In the genomic region with DNA sequence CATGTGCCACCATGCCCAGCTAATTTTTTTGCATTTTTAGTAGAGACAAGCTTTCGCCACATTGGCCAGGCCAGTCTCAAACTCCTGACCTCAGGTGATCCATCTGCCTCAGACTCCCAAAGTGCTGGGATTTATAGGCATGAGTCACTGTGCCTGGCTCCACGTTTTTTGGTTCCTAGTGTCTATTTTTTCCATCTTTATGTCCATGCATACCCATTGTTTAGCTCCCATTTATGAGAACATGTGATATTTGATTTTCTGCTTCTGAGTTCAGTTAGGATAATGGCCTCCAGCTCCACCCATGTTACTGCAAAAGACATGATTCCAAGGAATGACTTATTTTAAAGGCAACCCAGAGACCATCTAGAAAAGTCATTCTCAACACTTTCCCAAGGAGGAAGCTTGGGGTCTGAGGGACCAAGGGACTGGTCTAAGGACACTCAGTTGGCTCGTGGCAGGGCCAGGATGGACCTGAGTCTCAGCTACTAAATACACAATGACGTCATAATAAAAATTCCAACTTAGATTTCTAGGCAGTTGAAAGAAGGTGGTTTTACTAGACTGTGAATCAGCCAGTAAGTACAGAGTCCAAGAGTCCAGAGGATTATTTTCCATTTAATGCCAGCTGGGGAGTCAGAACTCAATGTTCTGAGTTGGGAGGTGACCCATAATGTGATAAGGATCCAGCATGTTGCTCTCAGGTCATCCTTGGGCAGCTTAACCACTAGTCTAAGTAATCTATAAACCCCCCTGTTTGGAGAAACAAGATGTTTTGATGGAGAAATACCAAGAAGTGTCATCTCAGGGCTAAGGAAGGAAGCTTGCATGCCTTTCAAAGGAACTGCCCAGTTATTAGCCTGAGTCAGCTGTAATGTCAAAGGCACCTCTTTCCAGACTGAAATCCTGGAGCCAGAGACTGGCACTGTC, we compare ENCODE assay signal across 16 cellular contexts. TPM values are rescaled to one million over a fixed set of nuclear protein-coding genes. Genes with fewer than 3 reads are reported as not detected.
DNase-seq lines count a peak whose midpoint lies in the region; TF ChIP-seq lines count a peak whose summit lies in the region.
"Had no signal": no experiment of that assay in that cellular context is flagged by ENCODE, and none has a peak within 500 bp of the region (broad histone marks: within the 10 kb centered on the region; RNA-seq: fewer than 3 reads in every experiment).

No MANE protein-coding gene starts in this region.

- H3K27me3 ChIP-seq in neutrophil, result no peaks in the 10 kb centered on the region
- H3K27me3 ChIP-seq in esophagus muscularis mucosa, result no peaks in the 10 kb centered on the region

- no peak for TF ChIP-seq CTCF in AG10803 (conservative IDR thresholded peaks at IDR 0.05; ENCODE audit: low read length)
- no peak for TF ChIP-seq CTCF in choroid plexus epithelial cell (conservative IDR thresholded peaks at IDR 0.05; ENCODE audit: low read depth, low read length)
- TF ChIP-seq CTCF in neutrophil (IDR thresholded peaks at IDR 0.05), result no peak
- no peak for TF ChIP-seq CTCF in esophagus muscularis mucosa (IDR thresholded peaks at IDR 0.05)

- intact Hi-C loops in esophagus muscularis mucosa (cut with DNase I), result no loop called here

- peak; percentile 65 for DNase-seq in AG10803 (ENCODE audit: low read depth)
- DNase-seq in M059J (ENCODE audit: low read depth), result peak; percentile 94
- DNase-seq in choroid plexus epithelial cell (ENCODE audit: low read depth), result peak; percentile 31
- no peak for DNase-seq in esophagus muscularis mucosa (ENCODE audit: extremely low spot score)
- DNase-seq in NCI-H128 (lab: John Stamatoyannopoulos, UW; ENCODE audit: unreplicated experiment), result no peak
- DNase-seq in stimulated activated CD4-positive, alpha-beta T cell treated with anti-CD3 and anti-CD28 coated beads, Interleukin-12 subunit alpha, Interleukin-12 subunit beta, amount 100 ng/mL, for 4 hours, result no peak
- DNase-seq in SIG-M5 treated with dmso at 0.1 percent for 504 hours (lab: John Stamatoyannopoulos, UW; ENCODE audit: unreplicated experiment), result no peak
- DNase-seq: activated CD8-positive, alpha-beta memory T cell treated with anti-CD3 and anti-CD28 coated beads, Interleukin-2, amount 10 ng/mL, durations not matched to agents 7 days and 5 days; amniotic stem cell; CD8-positive, alpha-beta memory T cell; erythroblast; NCI-H1436; stimulated activated CD4-positive, alpha-beta T cell treated with anti-CD3 and anti-CD28 coated beads, Interleukin-2, amount 100 ng/mL, for 48 hours; stimulated activated naive CD8-positive, alpha-beta T cell treated with anti-CD3 and anti-CD28 coated beads, Interleukin-15, Interleukin-2, amounts not matched to agents 100 U/mL and 50 U/mL, for 24 hours had no signal

- no peaks in the 10 kb centered on the region for H3K36me3 ChIP-seq in neutrophil
- no peaks in the 10 kb centered on the region for H3K36me3 ChIP-seq in esophagus muscularis mucosa

- H3K9me3 ChIP-seq in neutrophil, result no peaks in the 10 kb centered on the region
- no peaks in the 10 kb centered on the region for H3K9me3 ChIP-seq in esophagus muscularis mucosa

- H3K4me1 ChIP-seq in neutrophil (ENCODE audit: control insufficient read depth in 1 of 2, insufficient read depth in 1 of 2, low read depth in 1 of 2, low read length in 1 of 2), result peaks cover 20 to 26% of the 10 kb centered on the region in 2 experiments
- H3K4me1 ChIP-seq in esophagus muscularis mucosa, result peaks cover 5 to 23% (median 19%) of the 10 kb centered on the region in 4 donors

- no peak for TF ChIP-seq EP300 in esophagus muscularis mucosa (IDR thresholded peaks at IDR 0.05)

- H3K27ac ChIP-seq in neutrophil (peak overlapping the region; percentile 75), esophagus muscularis mucosa (replicated peaks in 1 of 4) (no peak overlapping the region)
- H3K27ac ChIP-seq: HL-60 had no signal

- no peak for TF ChIP-seq POLR2A in esophagus muscularis mucosa (IDR thresholded peaks at IDR 0.05; ENCODE audit: low read depth)

- H3K4me3 ChIP-seq in AG10803 (ENCODE audit: low read length) (no peak overlapping the region), choroid plexus epithelial cell (ENCODE audit: low read depth, low read length) (no peak overlapping the region), neutrophil (ENCODE audit: low read depth in 1 of 2, low read length in 1 of 2) (no peak overlapping the region), esophagus muscularis mucosa (no peak overlapping the region)

- 74% methylated on average over 4 of the region's 4 CpGs for WGBS in esophagus muscularis mucosa

RNA-seq across cellular contexts. Expression of gene ABTB2, which starts 39.4 kb away (rescaled TPM):
- total RNA-seq in M059J (2014; rRNA removed; shearing (Covaris generic)), result 1.8 and 3.2 TPM in 2 replicates
- 1 to 10 TPM; 5.0 to 8.0 (median 7.2) TPM for total RNA-seq in esophagus muscularis mucosa

Comparison
In these comparisons a context has a peak if more than half of its experiments do, and no peak if none do; other contexts are left out.
1. DNase-seq: peak in AG10803 (single experiment), M059J (single experiment) and choroid plexus epithelial cell (single experiment); none in esophagus muscularis mucosa (single experiment), NCI-H128 (single experiment), stimulated activated CD4-positive, alpha-beta T cell treated with anti-CD3 and anti-CD28 coated beads, Interleukin-12 subunit alpha, Interleukin-12 subunit beta, amount 100 ng/mL, for 4 hours (single experiment) and SIG-M5 treated with dmso at 0.1 percent for 504 hours (single experiment).